10 cellular contexts compared by ENCODE assay signal in the genomic region with DNA sequence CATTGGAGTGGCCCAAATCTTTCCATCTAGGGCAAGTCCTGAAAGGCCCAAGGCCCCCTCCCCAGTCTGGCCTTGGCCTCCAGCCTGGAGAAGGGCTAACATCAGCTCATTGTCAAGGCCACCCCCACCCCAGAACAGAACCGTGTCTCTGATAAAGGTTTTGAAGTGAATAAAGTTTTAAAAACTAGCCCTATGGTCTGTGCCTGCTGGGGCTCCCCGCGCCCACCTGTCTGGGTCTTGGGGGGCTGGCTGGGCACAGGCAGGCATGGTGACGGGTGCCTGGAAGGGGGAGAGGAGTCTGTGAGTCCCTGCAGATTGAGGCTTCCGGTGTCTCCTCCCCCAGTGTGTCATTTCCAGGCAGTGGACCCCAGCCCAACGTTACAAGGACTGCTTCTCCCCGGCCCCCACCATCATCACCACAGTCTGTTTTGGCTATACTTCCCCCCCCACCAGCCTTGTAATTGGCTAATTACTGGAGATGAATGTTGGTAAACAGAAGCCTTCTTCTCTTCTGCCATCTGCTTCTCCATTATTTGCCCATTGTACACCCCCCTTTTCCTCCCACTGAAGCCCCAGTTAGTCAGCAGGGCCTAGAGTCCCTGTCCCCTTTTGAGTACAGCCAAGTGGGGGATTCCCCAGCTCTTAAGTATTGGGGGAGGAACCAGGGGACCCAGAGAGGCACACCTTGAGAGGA. TPM values are rescaled to one million over a fixed set of nuclear protein-coding genes. Genes with fewer than 3 reads are reported as not detected.
DNase-seq lines count a peak whose midpoint lies in the region; ATAC-seq and TF ChIP-seq lines count a peak whose summit lies in the region.
"Had no signal": no experiment of that assay in that cellular context is flagged by ENCODE, and none has a peak within 500 bp of the region (broad histone marks: within the 10 kb centered on the region; RNA-seq: fewer than 3 reads in every experiment).

No MANE protein-coding gene starts in this region.

- TF ChIP-seq RAD21 in IMR-90 (IDR thresholded peaks at IDR 0.05; ENCODE audit: low read length) = no peak

- H3K4me1 Mint-ChIP-seq in natural killer cell = peaks cover 23 to 29% of the 10 kb centered on the region in 2 donors

- POLR2A ChIA-PET in IMR-90 (lab: Charles Lee; ENCODE audit: unreplicated experiment) = no interaction called here

- peak overlapping the region; percentile 21; the same call in 1 of the 2 replicates for H2AK5ac ChIP-seq in IMR-90 (ENCODE audit: low read depth, low read length)

- no peak for TF ChIP-seq POLR2A in IMR-90 (IDR thresholded peaks at IDR 0.05; ENCODE audit: low read depth, low read length)

- peaks cover 25% of the 10 kb centered on the region; the same call in 1 of the 2 replicates for H4K20me1 ChIP-seq in IMR-90 (ENCODE audit: insufficient read depth, low read length)

- H3K4me3 ChIP-seq in BE2C (ENCODE audit: low read depth, low read length) = peak overlapping the region; percentile 21; the same call in 1 of the 2 replicates
- H3K4me3 ChIP-seq in IMR-90 (ENCODE audit: insufficient read depth, low read depth, low read length) = no peak overlapping the region
- H3K4me3 ChIP-seq in adipocyte (ENCODE audit: low read length) = no peak overlapping the region

- in situ Hi-C loops in IMR-90 (cut with MboI; ENCODE audit: low sequenced_read_pairs) = no loop called here

- peak overlapping the region; percentile 85 for H2BK5ac ChIP-seq in IMR-90 (ENCODE audit: low read depth, low read length, poor library complexity, severe bottlenecking)

- peak overlapping the region; percentile 26 for H2BK120ac ChIP-seq in IMR-90 (ENCODE audit: low read depth, low read length)

- no peaks in the 10 kb centered on the region for H3K36me3 Mint-ChIP-seq in natural killer cell

- H3K9me3 ChIP-seq in BE2C = no peaks in the 10 kb centered on the region
- no peaks in the 10 kb centered on the region for H3K9me3 ChIP-seq in IMR-90 (ENCODE audit: control insufficient read depth, insufficient read depth, low read length)
- no peaks in the 10 kb centered on the region for H3K9me3 ChIP-seq in adipocyte (ENCODE audit: control insufficient read depth, low read length)

- H3K36me3 ChIP-seq in BE2C = peaks cover 65% of the 10 kb centered on the region
- peaks cover 54% of the 10 kb centered on the region for H3K36me3 ChIP-seq in IMR-90 (ENCODE audit: control insufficient read depth, insufficient read depth, low read length)
- H3K36me3 ChIP-seq in adipocyte (ENCODE audit: control insufficient read depth, insufficient read depth, low read length, severe bottlenecking) = peaks cover 54% of the 10 kb centered on the region

- H4K5ac ChIP-seq in IMR-90 (ENCODE audit: low read depth, low read length) = peak overlapping the region; percentile 9

- H3K9me3 Mint-ChIP-seq in natural killer cell = no peaks in the 10 kb centered on the region

- DNase-seq in BE2C (no peak), IMR-90 (no peak), adipocyte (ENCODE audit: low read depth) (no peak), natural killer cell (no peak), RPMI8226 (no peak), DMS53 (lab: John Stamatoyannopoulos, UW) (no peak), AG08396 (ENCODE audit: low spot score) (no peak)
- DNase-seq: NCI-H2029 treated with DMSO at 0.1 percent for 48 hours had no signal

- H3K27ac ChIP-seq in IMR-90 (ENCODE audit: insufficient read depth, low read length) = peak overlapping the region; percentile 87

- H3K9me1 ChIP-seq in IMR-90 (ENCODE audit: insufficient read depth, low read length) = peaks cover 5% of the 10 kb centered on the region; the same call in 1 of the 2 replicates

- H3K4me1 ChIP-seq in BE2C (peaks cover 32% of the 10 kb centered on the region), IMR-90 (ENCODE audit: control insufficient read depth, insufficient read depth, low read length) (peaks cover 25% of the 10 kb centered on the region), adipocyte (ENCODE audit: control insufficient read depth, insufficient read depth, low read length) (peaks cover 41% of the 10 kb centered on the region)

- H3K14ac ChIP-seq in IMR-90 (replicated peaks; ENCODE audit: low read depth, low read length) = 0 out of 2 replicates have a peak overlapping the region, but pooled peaks have one; percentile 37

- H3K27me3 ChIP-seq in BE2C = no peaks in the 10 kb centered on the region
- H3K27me3 ChIP-seq in IMR-90 (ENCODE audit: control insufficient read depth, insufficient read depth, low read length) = no peaks in the 10 kb centered on the region
- no peaks in the 10 kb centered on the region for H3K27me3 ChIP-seq in adipocyte (replicated peaks; ENCODE audit: control insufficient read depth, insufficient read depth, low read length)

- peak overlapping the region; percentile 38 for H3K4me2 ChIP-seq in IMR-90 (ENCODE audit: low read depth, low read length)

- H3K9ac ChIP-seq in IMR-90 (ENCODE audit: low read depth, low read length) = peak overlapping the region; percentile 39
- peak overlapping the region; percentile 55 for H3K9ac ChIP-seq in adipocyte (ENCODE audit: low read length)

- intact Hi-C loops in IMR-90 (cut with micrococcal nuclease) (no loop called here), natural killer cell (cut with micrococcal nuclease) (no loop called here)

- ATAC-seq in IMR-90 (ENCODE audit: low read depth) (no peak), natural killer cell (no peak), GM19324 (IDR thresholded peaks at IDR 0.05; ENCODE audit: low FRiP score, unreplicated experiment) (no peak)

- H4K8ac ChIP-seq in IMR-90 (ENCODE audit: low read depth in 2 of 2, low read length in 2 of 2) = peak overlapping the region; percentile 29 to 54; a peak in 2 of 4 replicates

- H3K4me3 Mint-ChIP-seq in natural killer cell = no peak overlapping the region

- no TSS peak for BruUV-seq in IMR-90 (replicated peaks; lab: Mats Ljungman, UMichigan)

- H2BK20ac ChIP-seq in IMR-90 (ENCODE audit: low read depth, low read length) = no peak overlapping the region; the same call in 1 of the 2 replicates

- H3K27ac Mint-ChIP-seq in natural killer cell = peak overlapping the region; percentile 18 to 78

- TF ChIP-seq CTCF in BE2C (IDR thresholded peaks at IDR 0.05; ENCODE audit: low read depth, low read length) (no peak), IMR-90 (conservative IDR thresholded peaks at IDR 0.05; ENCODE audit: low read depth, low read length) (no peak), natural killer cell (IDR thresholded peaks at IDR 0.05) (no peak)

- H3K56ac ChIP-seq in IMR-90 (ENCODE audit: extremely low read depth, insufficient read depth, low read length) = no peak overlapping the region

- H3K27me3 Mint-ChIP-seq in natural killer cell (ENCODE audit: low read depth in 2 of 2) = no peaks in the 10 kb centered on the region

- dilution Hi-C loops in IMR-90 (cut with HindIII; ENCODE audit: low sequenced_read_pairs, unreplicated experiment) = no loop called here

- H3K18ac ChIP-seq in IMR-90 (ENCODE audit: low read depth, low read length) = no peak overlapping the region

- peaks cover 19 to 70% of the 10 kb centered on the region in 2 experiments for H3K79me1 ChIP-seq in IMR-90 (ENCODE audit: low read depth in 1 of 2, low read length in 2 of 2)

- CTCF ChIA-PET in IMR-90 (lab: Yijun Ruan, JAX) = interaction anchor here (1.0 to 1.2 kb wide), 2 partner anchors 12 to 108 kb away, joined by 3 to 4 read pairs; no protein-coding TSS in a partner anchor

- H4K91ac ChIP-seq in IMR-90 (ENCODE audit: insufficient read depth, low read depth, low read length) = peak overlapping the region; percentile 24; the same call in 1 of the 2 replicates

- no peak overlapping the region for H2BK15ac ChIP-seq in IMR-90 (ENCODE audit: low read depth, low read length)

- H2AK9ac ChIP-seq in IMR-90 (replicated peaks; ENCODE audit: low read depth, low read length, poor library complexity) = peak overlapping the region; percentile 91

- H3K4ac ChIP-seq in IMR-90 (ENCODE audit: low read depth, low read length) = peak overlapping the region; percentile 66

- H3K23ac ChIP-seq in IMR-90 (ENCODE audit: low read depth, low read length) = peak overlapping the region; percentile 71; the same call in 1 of the 2 replicates

- peak overlapping the region; percentile 27 for H2AFZ ChIP-seq in IMR-90 (replicated peaks; ENCODE audit: low read length, poor library complexity)

- WGBS in IMR-90 (ENCODE audit: extremely low coverage in 2 of 2, insufficient read length in 1 of 2), 2 experiments = no CpG with 5 or more reads among the region's 7 CpGs

RNA-seq across cellular contexts. Expression of a gene that starts 3.4 kb away (rescaled TPM):
- polyA plus RNA-seq in BE2C (2012; ENCODE audit: insufficient read depth, insufficient read length, low read depth) = 314 TPM
- 13.3 and 22.5 TPM in 2 replicates for total RNA-seq in IMR-90 (2012; rRNA removed)
- polyA plus RNA-seq in IMR-90 (2012; rRNA removed) = 42.4 and 64.7 TPM in 2 replicates
- polyA plus RNA-seq in IMR-90 (2012; cell fraction: cytosol; rRNA removed) = 94.5 and 111 TPM in 2 replicates
- polyA plus RNA-seq in IMR-90 (2012; cell fraction: nucleus; rRNA removed; ENCODE audit: low replicate concordance) = 24.3 and 34.4 TPM in 2 replicates
- total RNA-seq in natural killer cell = 1 to 10 TPM; 5.3 to 7.1 (median 5.7) TPM

RNA-seq across cellular contexts. Expression of a gene that starts 7.9 kb away (rescaled TPM):
- 407 TPM for polyA plus RNA-seq in BE2C (2012; ENCODE audit: insufficient read depth, insufficient read length, low read depth)
- total RNA-seq in IMR-90 (2012; rRNA removed) (54.3 and 56.4 TPM in 2 replicates), natural killer cell (10 to 100 TPM; 79.2 to 81.2 (median 80.3) TPM)
- 67.8 and 79.7 TPM in 2 replicates for polyA plus RNA-seq in IMR-90 (2012; rRNA removed)
- polyA plus RNA-seq in IMR-90 (2012; cell fraction: cytosol; rRNA removed) = 95.6 and 109 TPM in 2 replicates
- 105 and 168 TPM in 2 replicates for polyA plus RNA-seq in IMR-90 (2012; cell fraction: nucleus; rRNA removed; ENCODE audit: low replicate concordance)

RNA-seq across cellular contexts. Expression of a gene that starts 15.2 kb away (rescaled TPM):
- polyA plus RNA-seq in BE2C (2012; ENCODE audit: insufficient read depth, insufficient read length, low read depth) = 1,011 TPM
- total RNA-seq in IMR-90 (2012; rRNA removed) (3,245 and 3,358 TPM in 2 replicates), natural killer cell (100 to 1,000 TPM; 588 to 813 (median 763) TPM)
- polyA plus RNA-seq in IMR-90 (2012; rRNA removed) = 1,894 and 1,932 TPM in 2 replicates
- 1,040 and 4,080 TPM in 2 replicates for polyA plus RNA-seq in IMR-90 (2012; cell fraction: cytosol; rRNA removed)
- 541 and 964 TPM in 2 replicates for polyA plus RNA-seq in IMR-90 (2012; cell fraction: nucleus; rRNA removed; ENCODE audit: low replicate concordance)

RNA-seq across cellular contexts. Expression of a gene that starts 15.8 kb away (rescaled TPM):
- 0.25 TPM for polyA plus RNA-seq in BE2C (2012; ENCODE audit: insufficient read depth, insufficient read length, low read depth)
- total RNA-seq in IMR-90 (2012; rRNA removed) (not detected in 2 replicates), natural killer cell (not detected)
- polyA plus RNA-seq in IMR-90 (2012; rRNA removed) = 0.03 TPM in 1 of 2 replicates, not detected in the other
- polyA plus RNA-seq in IMR-90 (2012; cell fraction: cytosol; rRNA removed) = 0.03 TPM in 1 of 2 replicates, not detected in the other
- polyA plus RNA-seq in IMR-90 (2012; cell fraction: nucleus; rRNA removed; ENCODE audit: low replicate concordance) = 0.07 TPM in 1 of 2 replicates, not detected in the other
- total RNA-seq: Daoy had no signal

RNA-seq across cellular contexts. Expression of a gene that starts 20.1 kb away (rescaled TPM):
- 277 TPM for polyA plus RNA-seq in BE2C (2012; ENCODE audit: insufficient read depth, insufficient read length, low read depth)
- total RNA-seq in IMR-90 (2012; rRNA removed) (49.3 and 53.0 TPM in 2 replicates), natural killer cell (10 to 100 TPM; 29.3 to 34.5 (median 32.0) TPM)
- polyA plus RNA-seq in IMR-90 (2012; rRNA removed) = 75.9 and 80.9 TPM in 2 replicates
- polyA plus RNA-seq in IMR-90 (2012; cell fraction: cytosol; rRNA removed) = 103 and 124 TPM in 2 replicates
- polyA plus RNA-seq in IMR-90 (2012; cell fraction: nucleus; rRNA removed; ENCODE audit: low replicate concordance) = 44.6 and 103 TPM in 2 replicates
